19 cellular contexts compared by ENCODE assay signal in genomic region chr2:221965806-221966205, GRCh38.
"Had no signal": no experiment of that assay in that cellular context is flagged by ENCODE, and none has a peak within 500 bp of the region (broad histone marks: within the 10 kb centered on the region; RNA-seq: fewer than 3 reads in every experiment).

No MANE protein-coding gene starts in this region.

- H3K36me3 ChIP-seq: neutrophil, spleen, tibial nerve, upper lobe of right lung, vagina had no signal

- DNase-seq: effector CD4-positive, alpha-beta T cell; endodermal cell; erythroblast; foreskin keratinocyte; head of caudate nucleus; left colon; naive thymus-derived CD8-positive, alpha-beta T cell; psoas muscle; spleen; stimulated activated CD4-positive, alpha-beta T cell treated with anti-CD3 and anti-CD28 coated beads, Interleukin-15, amount 100 ng/mL, for 24 hours; stimulated activated CD4-positive, alpha-beta T cell treated with anti-CD3 and anti-CD28 coated beads, Interleukin-1b, Interleukin-23, amount 100 ng/mL, for 48 hours; stimulated activated CD4-positive, alpha-beta T cell treated with anti-CD3 and anti-CD28 coated beads, Interleukin-4, amount 100 ng/mL, for 24 hours; upper lobe of right lung had no signal

- H3K4me1 ChIP-seq: foreskin keratinocyte, psoas muscle, spleen, tibial nerve, upper lobe of right lung, vagina had no signal

- H3K36me3 Mint-ChIP-seq: naive thymus-derived CD8-positive, alpha-beta T cell; stimulated activated memory B cell treated with anti-CD40 and anti-IgM and Interleukin-4, amounts not matched to agents 10 μg/mL and 1 μg/mL and 100 μg/mL, for 72 hours had no signal

- H3K27me3 Mint-ChIP-seq: stimulated activated naive CD8-positive, alpha-beta T cell treated with anti-CD3 and anti-CD28 coated beads, Interleukin-15, Interleukin-2, amounts not matched to agents 100 ng/mL and 50 ng/mL, for 24 hours had no signal

- H3K4me3 Mint-ChIP-seq: endodermal cell; naive thymus-derived CD8-positive, alpha-beta T cell; stimulated activated memory B cell treated with anti-CD40 and anti-IgM and Interleukin-4, amounts not matched to agents 10 μg/mL and 1 μg/mL and 100 μg/mL, for 72 hours; stimulated activated naive CD8-positive, alpha-beta T cell treated with anti-CD3 and anti-CD28 coated beads, Interleukin-15, Interleukin-2, amounts not matched to agents 100 ng/mL and 50 ng/mL, for 24 hours had no signal

- H3K9me3 Mint-ChIP-seq: endodermal cell; stimulated activated memory B cell treated with anti-CD40 and anti-IgM and Interleukin-4, amounts not matched to agents 10 μg/mL and 1 μg/mL and 100 μg/mL, for 72 hours; stimulated activated naive CD8-positive, alpha-beta T cell treated with anti-CD3 and anti-CD28 coated beads, Interleukin-15, Interleukin-2, amounts not matched to agents 100 ng/mL and 50 ng/mL, for 24 hours had no signal

- H3K4me3 ChIP-seq: hepatocyte, psoas muscle, spleen, tibial nerve, upper lobe of right lung, vagina had no signal

- H3K4me1 Mint-ChIP-seq: naive thymus-derived CD8-positive, alpha-beta T cell; stimulated activated memory B cell treated with anti-CD40 and anti-IgM and Interleukin-4, amounts not matched to agents 10 μg/mL and 1 μg/mL and 100 μg/mL, for 72 hours had no signal

- H3K9me3 ChIP-seq: neutrophil, psoas muscle, spleen, tibial nerve, upper lobe of right lung, vagina had no signal

- H3K27ac Mint-ChIP-seq: endodermal cell; naive thymus-derived CD8-positive, alpha-beta T cell; stimulated activated memory B cell treated with anti-CD40 and anti-IgM and Interleukin-4, amounts not matched to agents 10 μg/mL and 1 μg/mL and 100 μg/mL, for 72 hours; stimulated activated naive CD8-positive, alpha-beta T cell treated with anti-CD3 and anti-CD28 coated beads, Interleukin-15, Interleukin-2, amounts not matched to agents 100 ng/mL and 50 ng/mL, for 24 hours had no signal

- H3K27me3 ChIP-seq: neutrophil, spleen, tibial nerve, upper lobe of right lung, vagina had no signal

- H3K27ac ChIP-seq: foreskin keratinocyte, hepatocyte, neutrophil, psoas muscle, spleen, tibial nerve, upper lobe of right lung, vagina had no signal
